1 cellular context compared by ENCODE assay signal in genomic region chr19:1720237-1720636, GRCh38.
TF ChIP-seq lines count a peak whose summit lies in the region.

No MANE protein-coding gene starts in this region.

TF ChIP-seq in GM23338, 12 proteins besides CTCF, POLR2A, EP300 and RAD21 (continued from another document):
- TF ChIP-seq ZNF462 (CRISPR knock-in tag; IDR thresholded peaks at IDR 0.05): no peak
- no peak for TF ChIP-seq ZNF114 (CRISPR knock-in tag; IDR thresholded peaks at IDR 0.05)
- no peak for TF ChIP-seq NANOG (IDR thresholded peaks at IDR 0.05; ENCODE audit: borderline replicate concordance)
- TF ChIP-seq EZH2 (IDR thresholded peaks at IDR 0.05; ENCODE audit: low read depth, unreplicated experiment): no peak
- no peak for TF ChIP-seq JUNB (IDR thresholded peaks at IDR 0.05; ENCODE audit: unreplicated experiment)
- TF ChIP-seq REST (IDR thresholded peaks at IDR 0.05; ENCODE audit: unreplicated experiment): no peak
- TF ChIP-seq CREB1 (CRISPR knock-in tag; IDR thresholded peaks at IDR 0.05; ENCODE audit: low read depth): no peak
- TF ChIP-seq STAT1 (IDR thresholded peaks at IDR 0.05; ENCODE audit: unreplicated experiment): no peak
- no peak for TF ChIP-seq POLR2AphosphoS5 (IDR thresholded peaks at IDR 0.05; ENCODE audit: low read depth)
- no peak for TF ChIP-seq EZH2phosphoT487 (IDR thresholded peaks at IDR 0.05; ENCODE audit: unreplicated experiment)
